ENCODE assay signal across 25 cellular contexts in the genomic region with DNA sequence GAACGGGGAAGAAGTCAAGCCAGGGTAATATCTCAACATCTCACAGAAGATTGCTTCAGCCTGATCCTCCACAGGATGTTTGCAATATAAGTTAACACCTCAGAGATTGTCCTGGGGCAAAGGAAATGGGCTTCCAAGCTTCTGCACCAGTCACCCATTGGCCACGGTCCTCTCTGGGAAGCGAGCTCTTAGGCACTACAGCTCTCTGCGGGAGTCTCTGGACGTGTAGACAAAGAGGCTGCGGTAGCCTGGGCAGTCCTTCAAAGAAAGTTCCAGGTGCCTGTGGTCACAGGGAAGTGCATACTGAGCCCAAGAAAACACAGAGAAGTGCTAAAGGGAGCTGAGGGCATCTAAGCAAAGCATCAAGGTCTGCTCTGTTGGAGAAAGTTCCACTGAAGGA.
DNase-seq lines count a peak whose midpoint lies in the region; ATAC-seq and TF ChIP-seq lines count a peak whose summit lies in the region.
"Had no signal": no experiment of that assay in that cellular context is flagged by ENCODE, and none has a peak within 500 bp of the region (broad histone marks: within the 10 kb centered on the region; RNA-seq: fewer than 3 reads in every experiment).

No MANE protein-coding gene starts in this region.

- H3K36me3 Mint-ChIP-seq in neural progenitor cell (no peaks in the 10 kb centered on the region), Calu3 (ENCODE audit: insufficient read depth, unreplicated experiment) (no peaks in the 10 kb centered on the region)
- H3K36me3 Mint-ChIP-seq: activated CD4-positive, alpha-beta memory T cell treated with anti-CD3 and anti-CD28 coated beads for 36 hours had no signal

- CTCF ChIA-PET in Calu3 (lab: Charles Lee), result no interaction called here

- peak in 1 of 3 donors; percentile 24 for TF ChIP-seq POLR2A in body of pancreas (IDR thresholded peaks at IDR 0.05)

- H3K27me3 Mint-ChIP-seq in neural progenitor cell (ENCODE audit: insufficient read depth, low read depth) (no peaks in the 10 kb centered on the region), Calu3 (ENCODE audit: unreplicated experiment) (no peaks in the 10 kb centered on the region)
- H3K27me3 Mint-ChIP-seq: activated CD4-positive, alpha-beta memory T cell treated with anti-CD3 and anti-CD28 coated beads for 36 hours had no signal

- peaks cover 5% of the 10 kb centered on the region for H3F3A ChIP-seq in neural progenitor cell (ENCODE audit: low read depth)

- ATAC-seq in body of pancreas, result peak; percentile 56
- ATAC-seq: activated T-cell treated with anti-CD3 and anti-CD28 coated beads, Interleukin-2, amount 50 U/mL, for 72 hours; left cardiac atrium; sciatic nerve had no signal

- intact Hi-C loops in body of pancreas (cut with DNase I) (no loop called here), Calu3 (cut with micrococcal nuclease; ENCODE audit: unreplicated experiment) (no loop called here)

- no peak overlapping the region for H3K27ac ChIP-seq in BLaER1
- H3K27ac ChIP-seq in body of pancreas, result peak overlapping the region in 3 of 4 donors; percentile 27 to 71 (median 54)
- H3K27ac ChIP-seq in neural progenitor cell, result no peak overlapping the region
- H3K27ac ChIP-seq: breast epithelium, prostate gland, RWPE1, thyroid gland had no signal

- H3K9me3 ChIP-seq in BLaER1 (peaks cover 3% of the 10 kb centered on the region; the same call in 1 of the 2 replicates), body of pancreas (no peaks in the 10 kb centered on the region), neural progenitor cell (ENCODE audit: low read depth) (no peaks in the 10 kb centered on the region)
- H3K9me3 ChIP-seq: breast epithelium, prostate gland, thyroid gland had no signal

- H3K4me3 Mint-ChIP-seq in neural progenitor cell (no peak overlapping the region), Calu3 (ENCODE audit: low read depth, unreplicated experiment) (no peak overlapping the region)
- H3K4me3 Mint-ChIP-seq: activated CD4-positive, alpha-beta memory T cell treated with anti-CD3 and anti-CD28 coated beads for 36 hours; activated naive CD4-positive, alpha-beta T cell treated with anti-CD3 and anti-CD28 coated beads for 36 hours; activated T-cell treated with anti-CD3 and anti-CD28 coated beads, Interleukin-2, amount 50 U/mL, for 72 hours; T-helper 1 cell treated with Interleukin-12 subunit alpha and Interleukin-12 subunit beta and Interleukin-4 antibody, amounts not matched to agents 30 μg/mL and 1 μg/mL, for 36 hours had no signal

- H4K20me1 ChIP-seq in BLaER1, result no peaks in the 10 kb centered on the region
- H4K20me1 ChIP-seq in neural progenitor cell (ENCODE audit: low read depth), result no peaks in the 10 kb centered on the region

- H2AFZ ChIP-seq in neural progenitor cell (replicated peaks), result peak overlapping the region; percentile 15

- H3K27ac Mint-ChIP-seq in neural progenitor cell (no peak overlapping the region), Calu3 (ENCODE audit: unreplicated experiment) (no peak overlapping the region)
- H3K27ac Mint-ChIP-seq: activated CD4-positive, alpha-beta memory T cell treated with anti-CD3 and anti-CD28 coated beads for 36 hours; activated naive CD4-positive, alpha-beta T cell treated with anti-CD3 and anti-CD28 coated beads for 36 hours; activated T-cell treated with anti-CD3 and anti-CD28 coated beads, Interleukin-2, amount 50 U/mL, for 72 hours; T-helper 1 cell treated with Interleukin-12 subunit alpha and Interleukin-12 subunit beta and Interleukin-4 antibody, amounts not matched to agents 30 μg/mL and 1 μg/mL, for 36 hours had no signal

- H3K4me3 ChIP-seq in BLaER1, result no peak overlapping the region
- no peak overlapping the region for H3K4me3 ChIP-seq in body of pancreas
- H3K4me3 ChIP-seq in neural progenitor cell, result no peak overlapping the region
- H3K4me3 ChIP-seq: breast epithelium, prostate gland, thyroid gland had no signal

- H3K4me1 Mint-ChIP-seq in neural progenitor cell, result no peaks in the 10 kb centered on the region
- H3K4me1 Mint-ChIP-seq in Calu3 (ENCODE audit: low read depth, unreplicated experiment), result peaks cover 19% of the 10 kb centered on the region

- H3K27me3 ChIP-seq in BLaER1, result no peaks in the 10 kb centered on the region
- H3K27me3 ChIP-seq in body of pancreas, result no peaks in the 10 kb centered on the region
- no peaks in the 10 kb centered on the region for H3K27me3 ChIP-seq in neural progenitor cell
- H3K27me3 ChIP-seq: breast epithelium, thyroid gland had no signal

- TF ChIP-seq CTCF in body of pancreas (IDR thresholded peaks at IDR 0.05), result no peak
- no peak for TF ChIP-seq CTCF in neural progenitor cell (IDR thresholded peaks at IDR 0.05)
- TF ChIP-seq CTCF in Calu3 (IDR thresholded peaks at IDR 0.05; ENCODE audit: unreplicated experiment), result no peak

- H3K36me3 ChIP-seq in BLaER1 (no peaks in the 10 kb centered on the region), body of pancreas (replicated peaks in 1 of 2; ENCODE audit: insufficient read depth in 1 of 2, low read depth in 2 of 2) (no peaks in the 10 kb centered on the region), neural progenitor cell (no peaks in the 10 kb centered on the region)
- H3K36me3 ChIP-seq: breast epithelium, prostate gland, thyroid gland had no signal

- no peaks in the 10 kb centered on the region for H3K79me2 ChIP-seq in neural progenitor cell (ENCODE audit: low read depth)

- H3K9ac ChIP-seq in BLaER1, result no peak overlapping the region
- no peak overlapping the region for H3K9ac ChIP-seq in neural progenitor cell

- peak; percentile 7 for DNase-seq in H4 (ENCODE audit: low spot score)
- peak; percentile 44 to 65 (median 50) for DNase-seq in body of pancreas
- DNase-seq in neural progenitor cell (ENCODE audit: low spot score), result no peak
- DNase-seq in iPS-NIHi7 (ENCODE audit: extremely low spot score), result no peak
- DNase-seq in Calu3, result no peak
- no peak for DNase-seq in NOMO-1 treated with dmso at 0.1 percent for 144 hours (lab: John Stamatoyannopoulos, UW; ENCODE audit: unreplicated experiment)
- DNase-seq: activated CD4-positive, alpha-beta memory T cell treated with anti-CD3 and anti-CD28 coated beads for 36 hours; activated CD4-positive, CD25-positive, alpha-beta regulatory T cell treated with anti-CD3 and anti-CD28 coated beads, Interleukin-2, amount 50 U/mL, for 72 hours; activated naive CD4-positive, alpha-beta T cell treated with anti-CD3 and anti-CD28 coated beads for 36 hours; activated T-cell treated with anti-CD3 and anti-CD28 coated beads, Interleukin-2, amount 50 U/mL, for 72 hours; DMS79; GDM1; hippocampal formation; Karpas-422; left cardiac atrium; NCI-H446; NCI-H774; stimulated activated CD4-positive, alpha-beta T cell treated with anti-CD3 and anti-CD28 coated beads, Interleukin-4, amount 100 ng/mL, for 1 hour; thyroid gland had no signal

- H3K9me3 Mint-ChIP-seq in neural progenitor cell, result no peaks in the 10 kb centered on the region
- H3K9me3 Mint-ChIP-seq in Calu3 (ENCODE audit: low read depth, unreplicated experiment), result no peaks in the 10 kb centered on the region
- H3K9me3 Mint-ChIP-seq: activated CD4-positive, alpha-beta memory T cell treated with anti-CD3 and anti-CD28 coated beads for 36 hours; activated naive CD4-positive, alpha-beta T cell treated with anti-CD3 and anti-CD28 coated beads for 36 hours; activated T-cell treated with anti-CD3 and anti-CD28 coated beads, Interleukin-2, amount 50 U/mL, for 72 hours; T-helper 1 cell treated with Interleukin-12 subunit alpha and Interleukin-12 subunit beta and Interleukin-4 antibody, amounts not matched to agents 30 μg/mL and 1 μg/mL, for 36 hours had no signal

- WGBS in body of pancreas, 2 donors, result 32 to 35% methylated on average over 6 of the region's 6 CpGs

- H3K4me1 ChIP-seq in BLaER1, result peaks cover 41% of the 10 kb centered on the region
- H3K4me1 ChIP-seq in body of pancreas, result peaks cover 61% of the 10 kb centered on the region
- peaks cover 18% of the 10 kb centered on the region for H3K4me1 ChIP-seq in neural progenitor cell
- H3K4me1 ChIP-seq: breast epithelium, prostate gland, thyroid gland had no signal

- H3K4me2 ChIP-seq in BLaER1, result peak overlapping the region; percentile 7; the same call in 1 of the 2 replicates
- H3K4me2 ChIP-seq in neural progenitor cell, result no peak overlapping the region

- BruUV-seq in Calu3 (replicated peaks; lab: Mats Ljungman, UMichigan), result no TSS peak

Comparison
In these comparisons a context has a peak if more than half of its experiments do, and no peak if none do; other contexts are left out.
1. H3K27ac ChIP-seq: peak in body of pancreas (3 of 4); none in BLaER1 (single experiment) and neural progenitor cell (single experiment).
2. DNase-seq: peak in H4 (single experiment) and body of pancreas (4 of 4); none in neural progenitor cell (single experiment), iPS-NIHi7 (single experiment), Calu3 (single experiment) and NOMO-1 treated with dmso at 0.1 percent for 144 hours (single experiment).